Comparison of ENCODE assay signal across 19 cellular contexts in genomic region chr14:33249361-33249760, GRCh38.
DNase-seq lines count a peak whose midpoint lies in the region; ATAC-seq and TF ChIP-seq lines count a peak whose summit lies in the region.
"Had no signal": no experiment of that assay in that cellular context is flagged by ENCODE, and none has a peak within 500 bp of the region (broad histone marks: within the 10 kb centered on the region; RNA-seq: fewer than 3 reads in every experiment).

No MANE protein-coding gene starts in this region.

- ATAC-seq in GM23338 (peak; percentile 84), HG02973 (IDR thresholded peaks at IDR 0.05; ENCODE audit: unreplicated experiment) (no peak)

- H3K27ac ChIP-seq in GM23338 (ENCODE audit: low read depth), result no peak overlapping the region
- peak overlapping the region; percentile 74 for H3K27ac ChIP-seq in neuronal stem cell (replicated peaks; ENCODE audit: low read length)
- H3K27ac ChIP-seq: HL-60 had no signal

- H3K9me3 ChIP-seq in neuronal stem cell (replicated peaks in 1 of 2; ENCODE audit: control insufficient read depth in 2 of 2, insufficient read depth in 1 of 2, low read depth in 1 of 2, low read length in 2 of 2), result peaks cover 0 to 13% of the 10 kb centered on the region in 2 donors
- H3K9me3 ChIP-seq: BE2C had no signal

- H3K4me1 Mint-ChIP-seq in GM23338, result peaks cover 18% of the 10 kb centered on the region
- H3K4me1 Mint-ChIP-seq in osteocyte (ENCODE audit: unreplicated experiment), result peaks cover 1% of the 10 kb centered on the region
- H3K4me1 Mint-ChIP-seq: CD4-positive, CD25-positive, alpha-beta regulatory T cell; CD8-positive, alpha-beta memory T cell had no signal

- H3K9ac ChIP-seq in neuronal stem cell (ENCODE audit: low read depth, low read length, poor library complexity), result no peak overlapping the region

- H2AFZ ChIP-seq in GM23338, result no peak overlapping the region
- H2AFZ ChIP-seq in neuronal stem cell (ENCODE audit: low read length), result no peak overlapping the region

- TF ChIP-seq CTCF in GM23338 (conservative IDR thresholded peaks at IDR 0.05; ENCODE audit: low read depth in 2 of 2) (no peak), osteocyte (IDR thresholded peaks at IDR 0.05) (no peak)

- no peak overlapping the region for H4K91ac ChIP-seq in neuronal stem cell (ENCODE audit: low read depth, low read length, poor library complexity)

- H3K36me3 ChIP-seq in GM23338 (ENCODE audit: insufficient read depth) (no peaks in the 10 kb centered on the region), neuronal stem cell (replicated peaks in 1 of 2; ENCODE audit: control insufficient read depth in 2 of 2, insufficient read depth in 2 of 2, low read length in 2 of 2) (peaks cover 0 to 21% of the 10 kb centered on the region in 2 donors)
- H3K36me3 ChIP-seq: BE2C had no signal

- H3K27me3 ChIP-seq in GM23338 (ENCODE audit: insufficient read depth) (no peaks in the 10 kb centered on the region), neuronal stem cell (ENCODE audit: control insufficient read depth in 3 of 3, insufficient read depth in 3 of 3, low read depth in 1 of 3, low read length in 3 of 3) (no peaks in the 10 kb centered on the region)

- H2BK5ac ChIP-seq in neuronal stem cell (ENCODE audit: low read length), result no peak overlapping the region

- H3K9me3 Mint-ChIP-seq in GM23338, result no peaks in the 10 kb centered on the region
- no peaks in the 10 kb centered on the region for H3K9me3 Mint-ChIP-seq in osteocyte (ENCODE audit: unreplicated experiment)
- H3K9me3 Mint-ChIP-seq: H9 had no signal

- no peak overlapping the region for H2AK5ac ChIP-seq in neuronal stem cell (ENCODE audit: low read depth, low read length)

- H3K4me1 ChIP-seq in GM23338 (ENCODE audit: insufficient read depth) (peaks cover 14% of the 10 kb centered on the region; the same call in 1 of the 2 replicates), neuronal stem cell (ENCODE audit: control insufficient read depth in 2 of 2, insufficient read depth in 1 of 2, low read depth in 1 of 2, low read length in 2 of 2) (peaks cover 15 to 49% of the 10 kb centered on the region in 2 donors)
- H3K4me1 ChIP-seq: BE2C had no signal

- H3K4me2 ChIP-seq in GM23338 (0 out of 2 replicates have a peak overlapping the region, but pooled peaks have one; percentile 17), neuronal stem cell (ENCODE audit: insufficient read depth, low read length, poor library complexity, severe bottlenecking) (peak overlapping the region; percentile 12)

- DNase-seq in GM23338 (ENCODE audit: low spot score), result peak; percentile 17
- peak; percentile 57 for DNase-seq in ecto neural progenitor cell (ENCODE audit: low spot score)
- DNase-seq in iPS-NIHi11 (ENCODE audit: low spot score), result peak; percentile 14
- peak; percentile 78 for DNase-seq in neuronal stem cell (ENCODE audit: low spot score)
- no peak for DNase-seq in SIG-M5 treated with dmso at 0.1 percent for 504 hours (lab: John Stamatoyannopoulos, UW; ENCODE audit: unreplicated experiment)
- DNase-seq in anterior cingulate cortex (lab: John Stamatoyannopoulos, UW), result no peak
- DNase-seq in osteocyte (ENCODE audit: extremely low spot score, unreplicated experiment), result no peak
- DNase-seq: ACHN; BE2C; C1 segment of cervical spinal cord; CD4-positive, CD25-positive, alpha-beta regulatory T cell; CD8-positive, alpha-beta memory T cell; COR-L47; DMS 273 treated with DMSO at 0.1 percent for 48 hours; GDM1; GOT3; H9 had no signal

- no peak overlapping the region for H3K4me3 Mint-ChIP-seq in GM23338
- H3K4me3 Mint-ChIP-seq in osteocyte (ENCODE audit: unreplicated experiment), result no peak overlapping the region
- H3K4me3 Mint-ChIP-seq: CD4-positive, CD25-positive, alpha-beta regulatory T cell; CD8-positive, alpha-beta memory T cell; H9 had no signal

- H2BK120ac ChIP-seq in neuronal stem cell (ENCODE audit: low read depth, low read length), result no peak overlapping the region

- no peak overlapping the region for H3K18ac ChIP-seq in neuronal stem cell (ENCODE audit: low read length)

- no peaks in the 10 kb centered on the region for H3F3A ChIP-seq in GM23338 (replicated peaks; ENCODE audit: low read depth)

- no peak overlapping the region for H3K23ac ChIP-seq in neuronal stem cell (ENCODE audit: low read depth, low read length, poor library complexity)

- no peaks in the 10 kb centered on the region for H4K20me1 ChIP-seq in GM23338 (replicated peaks; ENCODE audit: insufficient read depth)

- no peak overlapping the region for H2BK15ac ChIP-seq in neuronal stem cell (ENCODE audit: low read length)

- no peak overlapping the region for H3K14ac ChIP-seq in neuronal stem cell (ENCODE audit: low read length)

- H4K8ac ChIP-seq in neuronal stem cell (ENCODE audit: low read depth, low read length), result no peak overlapping the region

- no peak overlapping the region for H3K4ac ChIP-seq in neuronal stem cell (ENCODE audit: low read length)

- H3K27me3 Mint-ChIP-seq in GM23338 (ENCODE audit: insufficient read depth, low read depth, poor library complexity), result peaks cover 2% of the 10 kb centered on the region
- peaks cover 13% of the 10 kb centered on the region for H3K27me3 Mint-ChIP-seq in osteocyte (ENCODE audit: unreplicated experiment)
- H3K27me3 Mint-ChIP-seq: CD4-positive, CD25-positive, alpha-beta regulatory T cell; CD8-positive, alpha-beta memory T cell had no signal

- no peak overlapping the region for H2BK12ac ChIP-seq in neuronal stem cell (ENCODE audit: low read length)

- WGBS in neuronal stem cell (ENCODE audit: extremely low coverage in 2 of 2, insufficient read length in 2 of 2, insufficient replicate concordance in 1 of 2), 2 donors, result no CpG with 5 or more reads among the region's 3 CpGs

- H3K36me3 Mint-ChIP-seq in GM23338 (ENCODE audit: low read depth), result no peaks in the 10 kb centered on the region
- H3K36me3 Mint-ChIP-seq in osteocyte (ENCODE audit: unreplicated experiment), result no peaks in the 10 kb centered on the region
- H3K36me3 Mint-ChIP-seq: CD4-positive, CD25-positive, alpha-beta regulatory T cell; CD8-positive, alpha-beta memory T cell had no signal

- H3K79me1 ChIP-seq in neuronal stem cell (ENCODE audit: low read depth, low read length), result no peaks in the 10 kb centered on the region

- no peak overlapping the region for H3K4me3 ChIP-seq in GM23338
- H3K4me3 ChIP-seq in neuronal stem cell (ENCODE audit: low read length in 2 of 2), result no peak overlapping the region

- H3K27ac Mint-ChIP-seq in GM23338 (no peak overlapping the region), osteocyte (ENCODE audit: unreplicated experiment) (no peak overlapping the region)
- H3K27ac Mint-ChIP-seq: CD4-positive, CD25-positive, alpha-beta regulatory T cell; CD8-positive, alpha-beta memory T cell had no signal

- peaks cover 4% of the 10 kb centered on the region; the same call in 1 of the 2 replicates for H3K9me2 ChIP-seq in GM23338 (ENCODE audit: insufficient read depth)

- no peaks in the 10 kb centered on the region for H3K79me2 ChIP-seq in GM23338 (replicated peaks; ENCODE audit: insufficient read depth)

TF ChIP-seq in GM23338, 12 proteins besides CTCF, POLR2A, EP300 and RAD21:
- TF ChIP-seq CREB1 (CRISPR knock-in tag; IDR thresholded peaks at IDR 0.05; ENCODE audit: low read depth), result no peak
- TF ChIP-seq, protein P1, sequence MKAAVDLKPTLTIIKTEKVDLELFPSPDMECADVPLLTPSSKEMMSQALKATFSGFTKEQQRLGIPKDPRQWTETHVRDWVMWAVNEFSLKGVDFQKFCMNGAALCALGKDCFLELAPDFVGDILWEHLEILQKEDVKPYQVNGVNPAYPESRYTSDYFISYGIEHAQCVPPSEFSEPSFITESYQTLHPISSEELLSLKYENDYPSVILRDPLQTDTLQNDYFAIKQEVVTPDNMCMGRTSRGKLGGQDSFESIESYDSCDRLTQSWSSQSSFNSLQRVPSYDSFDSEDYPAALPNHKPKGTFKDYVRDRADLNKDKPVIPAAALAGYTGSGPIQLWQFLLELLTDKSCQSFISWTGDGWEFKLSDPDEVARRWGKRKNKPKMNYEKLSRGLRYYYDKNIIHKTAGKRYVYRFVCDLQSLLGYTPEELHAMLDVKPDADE (IDR thresholded peaks at IDR 0.05), result no peak

Comparison
In these comparisons a context has a peak if more than half of its experiments do, and no peak if none do; other contexts are left out.
1. DNase-seq: peak in GM23338 (single experiment), ecto neural progenitor cell (single experiment), iPS-NIHi11 (single experiment) and neuronal stem cell (single experiment); none in SIG-M5 treated with dmso at 0.1 percent for 504 hours (single experiment), anterior cingulate cortex (0 of 58) and osteocyte (single experiment).